Comparison of ENCODE assay signal across 29 cellular contexts in genomic region chr3:45960289-45960688, GRCh38. TPM values are rescaled to one million over a fixed set of nuclear protein-coding genes. Genes with fewer than 3 reads are reported as not detected.
DNase-seq lines count a peak whose midpoint lies in the region; ATAC-seq, FAIRE-seq and TF ChIP-seq lines count a peak whose summit lies in the region.
"Had no signal": no experiment of that assay in that cellular context is flagged by ENCODE, and none has a peak within 500 bp of the region (broad histone marks: within the 10 kb centered on the region; RNA-seq: fewer than 3 reads in every experiment).

No MANE protein-coding gene starts in this region.

- intact Hi-C loops in natural killer cell (cut with micrococcal nuclease), result no loop called here
- intact Hi-C loops in gastrocnemius medialis (cut with DNase I; ENCODE audit: low total_unique reads), result no loop called here

- H3K27me3 ChIP-seq in astrocyte (ENCODE audit: insufficient read depth, low read length) (no peaks in the 10 kb centered on the region), gastrocnemius medialis (no peaks in the 10 kb centered on the region), H7 (ENCODE audit: control insufficient read depth, insufficient read depth, low read length) (no peaks in the 10 kb centered on the region)
- H3K27me3 ChIP-seq: SJCRH30 had no signal

- no peak overlapping the region for H3K4me2 ChIP-seq in astrocyte (ENCODE audit: low read length)
- H3K4me2 ChIP-seq: GM23338 had no signal

- H3K4me3 ChIP-seq in astrocyte (ENCODE audit: insufficient read depth, low read depth, low read length) (no peak overlapping the region), gastrocnemius medialis (no peak overlapping the region), H7 (ENCODE audit: insufficient read depth, low read depth, low read length) (no peak overlapping the region)
- H3K4me3 ChIP-seq: GM12878, GM23338, HAP-1, SJCRH30 had no signal

- H3K9ac ChIP-seq in astrocyte (ENCODE audit: low read length), result no peak overlapping the region

- TF ChIP-seq CTCF in natural killer cell (IDR thresholded peaks at IDR 0.05) (no peak), astrocyte (IDR thresholded peaks at IDR 0.05; ENCODE audit: insufficient read depth, low read depth, low read length) (no peak), gastrocnemius medialis (IDR thresholded peaks at IDR 0.05 in 4 of 5, conservative IDR thresholded peaks at IDR 0.05 in 1 of 5) (no peak)

- ATAC-seq in natural killer cell treated with Interleukin-12 subunit alpha and Interleukin-12 subunit beta and Interleukin-15 and Interleukin-18, amount 100 ng/mL, for 72 hours, result no peak
- no peak for ATAC-seq in natural killer cell
- ATAC-seq in gastrocnemius medialis, result no peak
- ATAC-seq: GM12878, GM23338, PC-3, Right ventricle myocardium inferior, SK-N-SH treated with all-trans-retinoic acid at 6 μM for 48 hours had no signal

- no peaks in the 10 kb centered on the region for H3K79me2 ChIP-seq in astrocyte (ENCODE audit: insufficient read depth, low read length)

- H3K4me1 ChIP-seq in astrocyte (ENCODE audit: insufficient read depth, low read length) (peaks cover 4% of the 10 kb centered on the region), gastrocnemius medialis (peaks cover 15 to 35% of the 10 kb centered on the region in 2 donors)
- H3K4me1 ChIP-seq: HAP-1, SJCRH30 had no signal

- H3K36me3 Mint-ChIP-seq in natural killer cell treated with Interleukin-12 subunit alpha and Interleukin-12 subunit beta and Interleukin-15 and Interleukin-18, amount 100 ng/mL, for 72 hours, result peaks cover 31% of the 10 kb centered on the region
- H3K36me3 Mint-ChIP-seq in natural killer cell (peaks cover 37% of the 10 kb centered on the region), astrocyte (ENCODE audit: low read depth, unreplicated experiment) (peaks cover 45% of the 10 kb centered on the region)

- no peak for DNase-seq in natural killer cell treated with Interleukin-12 subunit alpha and Interleukin-12 subunit beta and Interleukin-15 and Interleukin-18, amount 100 ng/mL, for 72 hours (ENCODE audit: low spot score)
- DNase-seq in natural killer cell (no peak), astrocyte (ENCODE audit: low read depth) (peak; percentile 10), gastrocnemius medialis (no peak), H7 (no peak), RKO (ENCODE audit: low spot score) (no peak), NCI-H345 (lab: John Stamatoyannopoulos, UW) (no peak)
- DNase-seq: GDM1; IMR-90; KG1; MM.1S; NCI-H1417; NCI-H1694; NCI-H2029 treated with DMSO at 0.1 percent for 48 hours; NCI-H2171; NCI-H226; NCI-H524 treated with DMSO at 0.1 percent for 48 hours; NCI-H82; NK-92 treated with Interleukin-12 subunit alpha and Interleukin-12 subunit beta, amount 100 ng/mL, for 24 hours; PC-3; SJCRH30 had no signal

- peak overlapping the region; percentile 17 for H3K4me3 Mint-ChIP-seq in natural killer cell treated with Interleukin-12 subunit alpha and Interleukin-12 subunit beta and Interleukin-15 and Interleukin-18, amount 100 ng/mL, for 72 hours
- H3K4me3 Mint-ChIP-seq in natural killer cell, result no peak overlapping the region
- no peak overlapping the region for H3K4me3 Mint-ChIP-seq in astrocyte (ENCODE audit: unreplicated experiment)
- H3K4me3 Mint-ChIP-seq: GM23338 had no signal

- H3K9me3 Mint-ChIP-seq in natural killer cell treated with Interleukin-12 subunit alpha and Interleukin-12 subunit beta and Interleukin-15 and Interleukin-18, amount 100 ng/mL, for 72 hours, result no peaks in the 10 kb centered on the region
- no peaks in the 10 kb centered on the region for H3K9me3 Mint-ChIP-seq in natural killer cell
- H3K9me3 Mint-ChIP-seq in astrocyte (ENCODE audit: unreplicated experiment), result peaks cover 3% of the 10 kb centered on the region
- H3K9me3 Mint-ChIP-seq: GM23338 had no signal

- no peaks in the 10 kb centered on the region for H3K9me3 ChIP-seq in astrocyte (ENCODE audit: insufficient read depth, low read depth, low read length)
- no peaks in the 10 kb centered on the region for H3K9me3 ChIP-seq in gastrocnemius medialis
- H3K9me3 ChIP-seq: HAP-1, SJCRH30 had no signal

- H3K4me1 Mint-ChIP-seq in natural killer cell treated with Interleukin-12 subunit alpha and Interleukin-12 subunit beta and Interleukin-15 and Interleukin-18, amount 100 ng/mL, for 72 hours (ENCODE audit: low read depth in 2 of 2), result peaks cover 54 to 66% of the 10 kb centered on the region in 2 donors
- H3K4me1 Mint-ChIP-seq in natural killer cell, result peaks cover 21 to 24% of the 10 kb centered on the region in 2 donors
- peaks cover 5% of the 10 kb centered on the region for H3K4me1 Mint-ChIP-seq in astrocyte (ENCODE audit: low read depth, unreplicated experiment)
- H3K4me1 Mint-ChIP-seq: GM23338 had no signal

- FAIRE-seq in astrocyte (lab: Jason Lieb, UNC), result no peak
- FAIRE-seq: D721Med, GM12878 had no signal

- no peak overlapping the region for H2AFZ ChIP-seq in astrocyte (ENCODE audit: low read depth, low read length)
- H2AFZ ChIP-seq: GM23338 had no signal

- H4K20me1 ChIP-seq in astrocyte (ENCODE audit: insufficient read depth, low read length), result no peaks in the 10 kb centered on the region

- in situ Hi-C loops in gastrocnemius medialis (cut with MboI; ENCODE audit: low sequenced_read_pairs in 4 of 4), result no loop called here

- H3K27ac ChIP-seq in astrocyte (ENCODE audit: low read depth, low read length) (no peak overlapping the region), gastrocnemius medialis (peak overlapping the region; percentile 83 to 100 (median 96))
- H3K27ac ChIP-seq: SJCRH30 had no signal

- peak overlapping the region; percentile 89 to 91 for H3K27ac Mint-ChIP-seq in natural killer cell treated with Interleukin-12 subunit alpha and Interleukin-12 subunit beta and Interleukin-15 and Interleukin-18, amount 100 ng/mL, for 72 hours
- no peak overlapping the region for H3K27ac Mint-ChIP-seq in natural killer cell
- H3K27ac Mint-ChIP-seq in astrocyte (ENCODE audit: unreplicated experiment), result no peak overlapping the region
- H3K27ac Mint-ChIP-seq: GM23338 had no signal

- TF ChIP-seq POLR2A in gastrocnemius medialis (IDR thresholded peaks at IDR 0.05), result no peak

- H3K36me3 ChIP-seq in astrocyte (ENCODE audit: insufficient read depth, low read length) (peaks cover 25% of the 10 kb centered on the region), gastrocnemius medialis (peaks cover 0 to 92% of the 10 kb centered on the region in 2 donors), H7 (replicated peaks; ENCODE audit: control insufficient read depth, insufficient read depth, low read length) (peaks cover 58% of the 10 kb centered on the region)

- no peaks in the 10 kb centered on the region for H3K27me3 Mint-ChIP-seq in natural killer cell treated with Interleukin-12 subunit alpha and Interleukin-12 subunit beta and Interleukin-15 and Interleukin-18, amount 100 ng/mL, for 72 hours
- H3K27me3 Mint-ChIP-seq in natural killer cell (ENCODE audit: low read depth in 2 of 2), result no peaks in the 10 kb centered on the region
- no peaks in the 10 kb centered on the region for H3K27me3 Mint-ChIP-seq in astrocyte (ENCODE audit: low read depth, unreplicated experiment)

RNA-seq across cellular contexts. Expression of gene CXCR6, which starts 17.0 kb away (rescaled TPM):
- total RNA-seq in natural killer cell treated with Interleukin-12 subunit alpha and Interleukin-12 subunit beta and Interleukin-15 and Interleukin-18, amount 100 ng/mL, for 72 hours, result 1 to 10 TPM; 4.0 to 5.3 TPM
- total RNA-seq in natural killer cell (1 to 10 TPM in 2 of 3 donors, under 1 TPM in 1; 0.95 to 2.1 (median 1.7) TPM), astrocyte (not detected in 2 replicates), gastrocnemius medialis (under 1 TPM in 2 of 4 donors, not detected in 2; 0.29 to 0.51 TPM)
- total RNA-seq in H7 (2014; rRNA removed; shearing (Covaris generic)), result not detected in 2 replicates
- total RNA-seq: A172, GM12878, GM23338, IMR-90, PC-3, RPMI7951, SJCRH30 had no signal

RNA-seq across cellular contexts. Expression of gene FYCO1, which starts 35.3 kb away (rescaled TPM):
- total RNA-seq in natural killer cell treated with Interleukin-12 subunit alpha and Interleukin-12 subunit beta and Interleukin-15 and Interleukin-18, amount 100 ng/mL, for 72 hours, result 10 to 100 TPM; 14.6 to 30.3 TPM
- total RNA-seq in natural killer cell, result 10 to 100 TPM; 23.0 to 28.4 (median 27.5) TPM
- 19.7 and 20.9 TPM in 2 replicates for total RNA-seq in astrocyte
- 10 to 100 TPM; 47.4 to 99.8 (median 84.2) TPM for total RNA-seq in gastrocnemius medialis
- 4.9 and 7.5 TPM in 2 replicates for total RNA-seq in H7 (2014; rRNA removed; shearing (Covaris generic))

Comparison
In these comparisons a context has a peak if more than half of its experiments do, and no peak if none do; other contexts are left out.
1. H3K27ac Mint-ChIP-seq: peak in natural killer cell treated with Interleukin-12 subunit alpha and Interleukin-12 subunit beta and Interleukin-15 and Interleukin-18, amount 100 ng/mL, for 72 hours (2 of 2); none in natural killer cell (0 of 2) and astrocyte (single experiment).